ENCODE assay signal across 1 cellular context in the genomic region with DNA sequence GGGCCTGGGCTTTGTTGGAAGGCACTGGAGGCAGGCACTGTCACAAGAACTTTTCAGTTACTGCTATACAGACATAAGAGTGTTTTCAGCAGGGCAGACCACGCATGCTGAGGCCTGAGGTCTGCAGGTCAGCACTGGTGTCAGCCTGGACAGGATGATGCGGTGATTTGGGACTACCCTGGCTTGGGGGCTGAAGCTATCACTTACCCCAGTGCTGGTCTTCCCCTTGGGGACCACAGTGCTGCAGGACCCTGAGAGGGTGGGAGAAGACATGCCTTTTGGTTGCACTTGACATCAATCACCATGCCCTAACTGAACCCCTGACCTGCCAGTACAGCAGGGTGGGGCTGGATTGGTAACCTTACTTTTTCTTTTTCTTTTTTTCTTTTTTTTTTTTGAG.
TF ChIP-seq lines count a peak whose summit lies in the region.

No MANE protein-coding gene starts in this region.

TF ChIP-seq in IMR-90, 13 proteins besides CTCF, POLR2A, EP300 and RAD21:
- no peak for TF ChIP-seq MXI1 (IDR thresholded peaks at IDR 0.05; ENCODE audit: borderline replicate concordance, low read depth, low read length)
- TF ChIP-seq MAZ (IDR thresholded peaks at IDR 0.05; ENCODE audit: borderline replicate concordance, low read depth, low read length), result no peak
- TF ChIP-seq CHD1 (IDR thresholded peaks at IDR 0.05; ENCODE audit: low read depth, low read length), result no peak
- no peak for TF ChIP-seq FOS (IDR thresholded peaks at IDR 0.05; ENCODE audit: low read depth, low read length)
- TF ChIP-seq, protein P1, sequence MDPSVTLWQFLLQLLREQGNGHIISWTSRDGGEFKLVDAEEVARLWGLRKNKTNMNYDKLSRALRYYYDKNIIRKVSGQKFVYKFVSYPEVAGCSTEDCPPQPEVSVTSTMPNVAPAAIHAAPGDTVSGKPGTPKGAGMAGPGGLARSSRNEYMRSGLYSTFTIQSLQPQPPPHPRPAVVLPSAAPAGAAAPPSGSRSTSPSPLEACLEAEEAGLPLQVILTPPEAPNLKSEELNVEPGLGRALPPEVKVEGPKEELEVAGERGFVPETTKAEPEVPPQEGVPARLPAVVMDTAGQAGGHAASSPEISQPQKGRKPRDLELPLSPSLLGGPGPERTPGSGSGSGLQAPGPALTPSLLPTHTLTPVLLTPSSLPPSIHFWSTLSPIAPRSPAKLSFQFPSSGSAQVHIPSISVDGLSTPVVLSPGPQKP (IDR thresholded peaks at IDR 0.05; ENCODE audit: borderline replicate concordance, low read depth, low read length), result no peak
- TF ChIP-seq RFX5 (IDR thresholded peaks at IDR 0.05; ENCODE audit: low read depth, low read length), result no peak
- TF ChIP-seq USF2 (IDR thresholded peaks at IDR 0.05; ENCODE audit: low read depth, low read length), result no peak
- no peak for TF ChIP-seq RCOR1 (IDR thresholded peaks at IDR 0.05; ENCODE audit: insufficient replicate concordance, low read length)
- TF ChIP-seq SMC3 (IDR thresholded peaks at IDR 0.05; ENCODE audit: low read depth, low read length), result no peak
- no peak for TF ChIP-seq CEBPB (IDR thresholded peaks at IDR 0.05; ENCODE audit: low read depth, low read length)
